In genomic region chr17:81509048-81509686, GRCh38 we compare ENCODE assay signal across 8 cellular contexts. TPM values are rescaled to one million over a fixed set of nuclear protein-coding genes. Genes with fewer than 3 reads are reported as not detected.
DNase-seq lines count a peak whose midpoint lies in the region; ATAC-seq and TF ChIP-seq lines count a peak whose summit lies in the region.

No MANE protein-coding gene starts in this region.

- no peaks in the 10 kb centered on the region for H3K9me3 ChIP-seq in SK-N-MC (ENCODE audit: low read depth, low read length)

- H3K4me3 Mint-ChIP-seq in endothelial cell (ENCODE audit: unreplicated experiment) (peak overlapping the region; percentile 99), osteocyte (ENCODE audit: unreplicated experiment) (peak overlapping the region; percentile 98)

- H3K9ac ChIP-seq in SK-N-MC (ENCODE audit: insufficient read length) = no peak overlapping the region

- intact Hi-C loops in sciatic nerve (cut with DNase I) = no loop called here

- DNase-seq in activated T-cell treated with anti-CD3 and anti-CD28 coated beads, Interleukin-2, amount 50 U/mL, for 1 hour = peak; percentile 50
- DNase-seq in activated T-cell treated with anti-CD3 and anti-CD28 coated beads for 4 hours (no peak), SK-N-MC (ENCODE audit: low read depth, low spot score) (no peak), endothelial cell (ENCODE audit: low spot score) (no peak), osteocyte (ENCODE audit: extremely low spot score, unreplicated experiment) (no peak), GM13976 (ENCODE audit: low spot score) (no peak), sciatic nerve (ENCODE audit: low spot score) (no peak)
- DNase-seq in stimulated activated CD4-positive, alpha-beta T cell treated with anti-CD3 and anti-CD28 coated beads, Interleukin-4, amount 100 ng/mL, for 1 hour = no peak

- H3K36me3 ChIP-seq in SK-N-MC (ENCODE audit: insufficient read depth, low read length) = peaks cover 37% of the 10 kb centered on the region

- H3K27me3 Mint-ChIP-seq in endothelial cell (ENCODE audit: unreplicated experiment) (peaks cover 23% of the 10 kb centered on the region), osteocyte (ENCODE audit: unreplicated experiment) (no peaks in the 10 kb centered on the region)

- in situ Hi-C loops in GM13976 (cut with MboI; ENCODE audit: low sequenced_read_pairs, unreplicated experiment) = no loop called here

- peak overlapping the region; percentile 3; the same call in 1 of the 2 replicates for H3K27ac ChIP-seq in SK-N-MC

- H3K4me1 Mint-ChIP-seq in endothelial cell (ENCODE audit: unreplicated experiment) (peaks cover 27% of the 10 kb centered on the region), osteocyte (ENCODE audit: unreplicated experiment) (peaks cover 21% of the 10 kb centered on the region)

- peak overlapping the region; percentile 92 for H3K4me3 ChIP-seq in SK-N-MC

- TF ChIP-seq CTCF in endothelial cell (IDR thresholded peaks at IDR 0.05; ENCODE audit: unreplicated experiment) = no peak
- TF ChIP-seq CTCF in osteocyte (IDR thresholded peaks at IDR 0.05) = no peak
- TF ChIP-seq CTCF in GM13976 (IDR thresholded peaks at IDR 0.05; ENCODE audit: borderline replicate concordance, control extremely low read depth, extremely low read depth, insufficient read depth, missing control alignments) = no peak

- H3K27ac Mint-ChIP-seq in endothelial cell (ENCODE audit: unreplicated experiment) (no peak overlapping the region), osteocyte (ENCODE audit: unreplicated experiment) (peak overlapping the region; percentile 87)

- peaks cover 35% of the 10 kb centered on the region for H3K36me3 Mint-ChIP-seq in endothelial cell (ENCODE audit: low read depth, unreplicated experiment)
- H3K36me3 Mint-ChIP-seq in osteocyte (ENCODE audit: unreplicated experiment) = peaks cover 43% of the 10 kb centered on the region

- no peak for ATAC-seq in sciatic nerve

- H3K9me3 Mint-ChIP-seq in endothelial cell (ENCODE audit: unreplicated experiment) (no peaks in the 10 kb centered on the region), osteocyte (ENCODE audit: unreplicated experiment) (no peaks in the 10 kb centered on the region)

RNA-seq across cellular contexts. Expression of gene ACTG1, which starts 3.4 kb away (rescaled TPM):
- total RNA-seq in endothelial cell (ENCODE audit: unreplicated experiment) = 4,184 TPM
- total RNA-seq in osteocyte = 4,236 and 4,267 TPM in 2 replicates
- 2,552 TPM for total RNA-seq in sciatic nerve

RNA-seq across cellular contexts. Expression of gene FSCN2, which starts 19.0 kb away (rescaled TPM):
- total RNA-seq in endothelial cell (ENCODE audit: unreplicated experiment) = 1.5 TPM
- 3.0 and 3.7 TPM in 2 replicates for total RNA-seq in osteocyte
- 1.6 TPM for total RNA-seq in sciatic nerve

RNA-seq across cellular contexts. Expression of gene FAAP100, which starts 43.0 kb away (rescaled TPM):
- total RNA-seq in endothelial cell (ENCODE audit: unreplicated experiment) (40.6 TPM), osteocyte (63.0 and 64.6 TPM in 2 replicates), sciatic nerve (20.0 TPM)
